Comparison of ENCODE assay signal across 8 cellular contexts in the genomic region with DNA sequence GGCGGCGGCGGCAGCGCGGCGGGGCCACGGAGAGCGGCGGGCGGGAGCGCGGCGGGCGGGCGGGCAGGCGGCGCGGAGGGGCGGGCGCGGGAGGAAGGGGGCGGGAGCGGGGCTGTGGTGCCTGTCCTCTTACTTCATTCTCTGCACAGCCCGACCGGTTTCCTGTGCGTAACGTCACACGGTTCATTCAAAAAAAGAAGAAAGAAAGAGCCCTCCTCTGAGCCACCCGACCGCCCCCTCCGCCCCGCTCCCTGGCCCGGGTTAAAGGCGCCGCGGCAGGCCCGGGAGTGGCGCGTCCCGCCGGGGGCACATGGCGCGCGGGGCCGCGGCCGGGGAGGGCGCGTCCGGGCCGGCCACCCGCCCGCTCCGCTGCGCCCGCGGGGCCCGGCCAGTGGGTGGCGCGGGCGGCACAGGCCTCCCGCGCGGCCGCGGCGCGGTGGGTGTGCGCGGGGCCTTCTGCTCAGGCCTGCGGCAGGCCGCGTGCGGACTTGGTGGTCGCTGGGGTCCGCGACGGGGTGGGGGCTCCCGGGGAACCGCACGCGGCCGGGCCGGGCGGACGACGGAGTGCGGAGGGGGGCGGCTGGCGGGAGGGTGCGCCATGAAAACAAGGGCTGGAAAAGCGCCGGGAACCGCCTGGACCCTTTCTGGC. TPM values are rescaled to one million over a fixed set of nuclear protein-coding genes. Genes with fewer than 3 reads are reported as not detected.
A peak's percentile ranks its signal among the peaks of the same experiment; 100 is the strongest.
DNase-seq lines count a peak whose midpoint lies in the region; ATAC-seq and TF ChIP-seq lines count a peak whose summit lies in the region.

No MANE protein-coding gene starts in this region.

- H3K4me3 ChIP-seq in GM12875 (ENCODE audit: low read depth, low read length) (peak overlapping the region; percentile 86), right cardiac atrium (ENCODE audit: low read length) (peak overlapping the region; percentile 100), aorta (ENCODE audit: low read length in 2 of 2) (peak overlapping the region; percentile 87 to 97)

- H3K4me1 Mint-ChIP-seq in T-helper 1 cell treated with Interleukin-12 subunit alpha and Interleukin-12 subunit beta and Interleukin-4 antibody, amounts not matched to agents 30 μg/mL and 1 μg/mL, for 36 hours (ENCODE audit: low read depth) = peaks cover 25% of the 10 kb centered on the region

- no peaks in the 10 kb centered on the region for H3K9me3 Mint-ChIP-seq in T-helper 1 cell treated with Interleukin-12 subunit alpha and Interleukin-12 subunit beta and Interleukin-4 antibody, amounts not matched to agents 30 μg/mL and 1 μg/mL, for 36 hours

- no peaks in the 10 kb centered on the region for H3K27me3 ChIP-seq in right cardiac atrium (ENCODE audit: control insufficient read depth, insufficient read depth)
- H3K27me3 ChIP-seq in aorta (ENCODE audit: control insufficient read depth in 1 of 2, insufficient read depth in 2 of 2, low read length in 1 of 2) = no peaks in the 10 kb centered on the region

- H3K36me3 Mint-ChIP-seq in T-helper 1 cell treated with Interleukin-12 subunit alpha and Interleukin-12 subunit beta and Interleukin-4 antibody, amounts not matched to agents 30 μg/mL and 1 μg/mL, for 36 hours (ENCODE audit: low read depth) = peaks cover 33% of the 10 kb centered on the region

- H3K4me3 Mint-ChIP-seq in T-helper 1 cell treated with Interleukin-12 subunit alpha and Interleukin-12 subunit beta and Interleukin-4 antibody, amounts not matched to agents 30 μg/mL and 1 μg/mL, for 36 hours = peak overlapping the region; percentile 87

- H3K36me3 ChIP-seq in aorta (ENCODE audit: control insufficient read depth in 1 of 2, insufficient read depth in 2 of 2, low read length in 1 of 2) = no peaks in the 10 kb centered on the region

- no peaks in the 10 kb centered on the region for H3K27me3 Mint-ChIP-seq in T-helper 1 cell treated with Interleukin-12 subunit alpha and Interleukin-12 subunit beta and Interleukin-4 antibody, amounts not matched to agents 30 μg/mL and 1 μg/mL, for 36 hours (ENCODE audit: low read depth)

- H3K27ac Mint-ChIP-seq in T-helper 1 cell treated with Interleukin-12 subunit alpha and Interleukin-12 subunit beta and Interleukin-4 antibody, amounts not matched to agents 30 μg/mL and 1 μg/mL, for 36 hours = peak overlapping the region; percentile 91

- 0 out of 2 replicates have a peak, but pooled peaks have one; percentile 9 for TF ChIP-seq CTCF in GM12875 (IDR thresholded peaks at IDR 0.05; ENCODE audit: borderline replicate concordance, insufficient read depth, low read depth, low read length)

- intact Hi-C loops in right cardiac atrium (cut with DNase I) (loop anchor here (5.0 kb wide), 3 partner anchors 117 to 303 kb away; no protein-coding TSS in a partner anchor), aorta (cut with DNase I) (loop anchor here (2.0 to 5.0 kb wide), 4 partner anchors 47 to 303 kb away; a partner anchor contains a TSS)

- under 1% methylated on average over 89 of the region's 94 CpGs for WGBS in right cardiac atrium
- 0 to 1% methylated on average over 54 to 94 of the region's 94 CpGs for WGBS in aorta, 2 donors

- ATAC-seq in HG02642 (IDR thresholded peaks at IDR 0.05; ENCODE audit: poor library complexity, unreplicated experiment) (peak; percentile 56), right cardiac atrium (peak; percentile 83 to 86), aorta (ENCODE audit: low FRiP score) (peak; percentile 79)

- peak; percentile 83 for DNase-seq in NCI-H1092 treated with DMSO at 0.1 percent for 48 hours (lab: John Stamatoyannopoulos, UW)
- peak in 55 of 56 donors; percentile 23 to 90 (median 75) for DNase-seq in amygdala (lab: John Stamatoyannopoulos, UW)
- peak; percentile 82 to 92 (median 91) for DNase-seq in right cardiac atrium
- DNase-seq in renal cortical epithelial cell (ENCODE audit: low read depth) = peak; percentile 75
- DNase-seq in aorta = peak; percentile 91 to 93

- peak overlapping the region; percentile 80 for H3K27ac ChIP-seq in right cardiac atrium (ENCODE audit: low read length)
- peak overlapping the region; percentile 44 to 67 for H3K27ac ChIP-seq in aorta (ENCODE audit: low read depth in 1 of 2, low read length in 2 of 2)

- H3K4me1 ChIP-seq in right cardiac atrium (ENCODE audit: control insufficient read depth, insufficient read depth, low read length) = peaks cover 8% of the 10 kb centered on the region
- no peaks in the 10 kb centered on the region for H3K4me1 ChIP-seq in aorta (ENCODE audit: control insufficient read depth in 1 of 2, insufficient read depth in 2 of 2, low read length in 2 of 2)

- H3K9me3 ChIP-seq in right cardiac atrium (ENCODE audit: control insufficient read depth, low read length) (no peaks in the 10 kb centered on the region), aorta (ENCODE audit: control insufficient read depth, low read length) (no peaks in the 10 kb centered on the region)

RNA-seq across cellular contexts. Expression of a gene that starts 0.6 kb away (rescaled TPM):
- 1 to 10 TPM; 3.5 to 7.7 (median 4.3) TPM for total RNA-seq in right cardiac atrium
- polyA plus RNA-seq in right cardiac atrium = 2.7 TPM
- 6.3 and 30.2 TPM in 2 replicates for total RNA-seq in renal cortical epithelial cell
- total RNA-seq in aorta = 10 to 100 TPM; 23.7 to 25.4 TPM
- polyA plus RNA-seq in aorta = 1 to 10 TPM; 2.6 to 4.3 TPM

RNA-seq across cellular contexts. Expression of a gene that starts 46.8 kb away (rescaled TPM):
- total RNA-seq in right cardiac atrium (10 to 100 TPM; 46.9 to 49.9 (median 49.0) TPM), renal cortical epithelial cell (26.2 and 75.1 TPM in 2 replicates), aorta (10 to 100 TPM; 74.3 to 91.0 TPM)
- polyA plus RNA-seq in right cardiac atrium (21.8 TPM), aorta (10 to 100 TPM; 24.4 to 26.6 TPM)

Comparison
In these comparisons a context has a peak if more than half of its experiments do, and no peak if none do; other contexts are left out.
1. Peak in every context shown above with its lines: DNase-seq, ATAC-seq, H3K4me3 ChIP-seq and H3K27ac ChIP-seq.